9 cellular contexts compared by ENCODE assay signal in the genomic region with DNA sequence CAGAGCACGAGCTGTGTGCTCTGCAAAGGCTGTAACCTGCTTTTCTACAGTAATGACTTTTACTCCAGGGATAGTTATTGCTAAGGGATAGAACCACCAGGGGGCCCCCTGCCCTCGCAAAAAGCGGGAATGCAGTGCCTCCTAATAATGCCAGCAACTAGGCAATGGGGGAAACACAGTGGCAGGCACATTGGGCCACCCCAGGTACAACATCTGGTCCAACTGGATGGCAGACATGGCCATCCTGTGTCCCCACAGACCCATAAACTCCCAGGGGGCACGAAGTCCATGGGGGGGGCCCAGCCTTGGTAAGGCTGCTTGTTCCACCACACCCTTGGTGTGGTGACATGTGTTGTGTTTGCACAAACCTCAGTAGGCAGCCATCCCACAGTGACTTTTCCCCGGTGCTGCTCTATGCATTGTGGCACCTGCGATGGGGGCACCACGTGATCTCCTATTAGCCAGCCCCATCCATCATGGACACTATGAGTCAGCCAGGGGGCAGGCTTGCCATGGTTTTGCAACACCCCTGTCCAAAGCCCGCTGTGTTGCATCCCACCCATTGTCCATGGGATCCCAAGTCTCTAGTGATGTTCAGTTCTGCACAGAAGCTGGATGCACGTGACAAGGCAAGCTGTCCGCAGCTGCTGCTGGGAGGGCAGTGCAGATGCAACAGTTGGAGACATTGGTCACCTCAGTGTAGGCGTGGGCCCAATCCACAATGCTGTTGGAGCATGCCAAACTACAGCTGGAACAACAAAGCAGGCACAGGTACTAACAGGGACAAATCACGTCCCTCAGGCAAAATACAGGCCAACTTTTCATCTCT.
DNase-seq lines count a peak whose midpoint lies in the region; ATAC-seq and TF ChIP-seq lines count a peak whose summit lies in the region.
"Had no signal": no experiment of that assay in that cellular context is flagged by ENCODE, and none has a peak within 500 bp of the region (broad histone marks: within the 10 kb centered on the region; RNA-seq: fewer than 3 reads in every experiment).

No MANE protein-coding gene starts in this region.

- peak; percentile 33 for DNase-seq in activated CD4-positive, alpha-beta T cell treated with anti-CD3 and anti-CD28 coated beads, Interleukin-2, amount 10 ng/mL, durations not matched to agents 7 days and 5 days
- DNase-seq in activated CD4-positive, alpha-beta T cell treated with anti-CD3 and anti-CD28 coated beads for 1 hour: no peak
- DNase-seq in MG63 (peak; percentile 43), WERI-Rb-1 (peak; percentile 67), glutamatergic neuron (peak; percentile 77)
- DNase-seq in stimulated activated CD4-positive, alpha-beta T cell treated with anti-CD3 and anti-CD28 coated beads, Interleukin-12 subunit alpha, Interleukin-12 subunit beta, amount 100 ng/mL, for 48 hours (ENCODE audit: low read depth in 2 of 3, low spot score in 1 of 3): peak; percentile 16 to 42 (median 32)
- no peak for DNase-seq in effector CD8-positive, alpha-beta T cell (lab: John Stamatoyannopoulos, UW)

- no peaks in the 10 kb centered on the region for H3K36me3 Mint-ChIP-seq in activated CD4-positive, alpha-beta T cell treated with anti-CD3 and anti-CD28 coated beads, Interleukin-2, amount 10 ng/mL, durations not matched to agents 7 days and 5 days (ENCODE audit: low read depth)
- no peaks in the 10 kb centered on the region for H3K36me3 Mint-ChIP-seq in glutamatergic neuron (ENCODE audit: unreplicated experiment)

- H3K4me3 ChIP-seq in MG63 (no peak overlapping the region), WERI-Rb-1 (ENCODE audit: low read depth, low read length) (no peak overlapping the region)

- H3K4me1 Mint-ChIP-seq in activated CD4-positive, alpha-beta T cell treated with anti-CD3 and anti-CD28 coated beads, Interleukin-2, amount 10 ng/mL, durations not matched to agents 7 days and 5 days: peaks cover 13% of the 10 kb centered on the region
- H3K4me1 Mint-ChIP-seq in glutamatergic neuron (ENCODE audit: low read depth, unreplicated experiment): peaks cover 4% of the 10 kb centered on the region

- POLR2A ChIA-PET in activated CD4-positive, alpha-beta T cell treated with anti-CD3 and anti-CD28 coated beads, Interleukin-2, amount 10 ng/mL, durations not matched to agents 7 days and 5 days (lab: Charles Lee): interaction anchor here (0.6 kb wide), 1 partner anchor 493 kb away, joined by 3 read pairs; no protein-coding TSS in a partner anchor

- H3K9me3 ChIP-seq in MG63: no peaks in the 10 kb centered on the region
- no peaks in the 10 kb centered on the region for H3K9me3 ChIP-seq in WERI-Rb-1 (ENCODE audit: severe bottlenecking)

- ATAC-seq in GM21786 (IDR thresholded peaks at IDR 0.05; ENCODE audit: unreplicated experiment): no peak

- H3K36me3 ChIP-seq in MG63: no peaks in the 10 kb centered on the region
- no peaks in the 10 kb centered on the region for H3K36me3 ChIP-seq in WERI-Rb-1

- H3K27ac ChIP-seq in WERI-Rb-1: no peak overlapping the region

- peak; percentile 70 for TF ChIP-seq CTCF in WERI-Rb-1 (IDR thresholded peaks at IDR 0.05; ENCODE audit: low read depth, low read length)
- peak; percentile 66 for TF ChIP-seq CTCF in glutamatergic neuron (IDR thresholded peaks at IDR 0.05; ENCODE audit: partially characterized antibody, unreplicated experiment)

- H3K4me3 Mint-ChIP-seq in activated CD4-positive, alpha-beta T cell treated with anti-CD3 and anti-CD28 coated beads, Interleukin-2, amount 10 ng/mL, durations not matched to agents 7 days and 5 days: no peak overlapping the region
- H3K4me3 Mint-ChIP-seq in glutamatergic neuron (ENCODE audit: unreplicated experiment): no peak overlapping the region
- H3K4me3 Mint-ChIP-seq: central memory CD8-positive, alpha-beta T cell had no signal

- no peaks in the 10 kb centered on the region for H3K27me3 Mint-ChIP-seq in activated CD4-positive, alpha-beta T cell treated with anti-CD3 and anti-CD28 coated beads, Interleukin-2, amount 10 ng/mL, durations not matched to agents 7 days and 5 days
- no peaks in the 10 kb centered on the region for H3K27me3 Mint-ChIP-seq in glutamatergic neuron (ENCODE audit: unreplicated experiment)

- no peak overlapping the region for H3K27ac Mint-ChIP-seq in activated CD4-positive, alpha-beta T cell treated with anti-CD3 and anti-CD28 coated beads, Interleukin-2, amount 10 ng/mL, durations not matched to agents 7 days and 5 days
- H3K27ac Mint-ChIP-seq in glutamatergic neuron (ENCODE audit: unreplicated experiment): no peak overlapping the region

- CTCF ChIA-PET in activated CD4-positive, alpha-beta T cell treated with anti-CD3 and anti-CD28 coated beads, Interleukin-2, amount 10 ng/mL, durations not matched to agents 7 days and 5 days (lab: Charles Lee): interaction anchor here (0.9 to 2.4 kb wide), 3 partner anchors 13 to 205 kb away, joined by 3 to 7 read pairs (median 3); no protein-coding TSS in a partner anchor

- H3K9me3 Mint-ChIP-seq in activated CD4-positive, alpha-beta T cell treated with anti-CD3 and anti-CD28 coated beads, Interleukin-2, amount 10 ng/mL, durations not matched to agents 7 days and 5 days: no peaks in the 10 kb centered on the region
- H3K9me3 Mint-ChIP-seq in glutamatergic neuron (ENCODE audit: unreplicated experiment): no peaks in the 10 kb centered on the region
- H3K9me3 Mint-ChIP-seq: central memory CD8-positive, alpha-beta T cell had no signal

- H3K27me3 ChIP-seq in MG63 (no peaks in the 10 kb centered on the region), WERI-Rb-1 (ENCODE audit: insufficient read depth, low read depth, severe bottlenecking) (no peaks in the 10 kb centered on the region)

Comparison
In these comparisons a context has a peak if more than half of its experiments do, and no peak if none do; other contexts are left out.
1. DNase-seq: peak in activated CD4-positive, alpha-beta T cell treated with anti-CD3 and anti-CD28 coated beads, Interleukin-2, amount 10 ng/mL, durations not matched to agents 7 days and 5 days (single experiment), MG63 (single experiment), WERI-Rb-1 (single experiment), glutamatergic neuron (single experiment) and stimulated activated CD4-positive, alpha-beta T cell treated with anti-CD3 and anti-CD28 coated beads, Interleukin-12 subunit alpha, Interleukin-12 subunit beta, amount 100 ng/mL, for 48 hours (3 of 3); none in activated CD4-positive, alpha-beta T cell treated with anti-CD3 and anti-CD28 coated beads for 1 hour (single experiment) and effector CD8-positive, alpha-beta T cell (single experiment).